ENCODE assay signal across 12 cellular contexts in genomic region chr19:50148528-50148927, GRCh38. TPM values are rescaled to one million over a fixed set of nuclear protein-coding genes. Genes with fewer than 3 reads are reported as not detected.
DNase-seq lines count a peak whose midpoint lies in the region; ATAC-seq and TF ChIP-seq lines count a peak whose summit lies in the region.
"Had no signal": no experiment of that assay in that cellular context is flagged by ENCODE, and none has a peak within 500 bp of the region (broad histone marks: within the 10 kb centered on the region; RNA-seq: fewer than 3 reads in every experiment).

No MANE protein-coding gene starts in this region.

- H3K4me3 ChIP-seq in Panc1 (ENCODE audit: low read depth in 2 of 2, low read length in 2 of 2) = peak overlapping the region; percentile 57 to 64; a peak in 2 of 4 replicates
- peak overlapping the region; percentile 80 for H3K4me3 ChIP-seq in iPS-18a (ENCODE audit: low read length)

- no peaks in the 10 kb centered on the region for H3K36me3 Mint-ChIP-seq in activated T-cell treated with anti-CD3 and anti-CD28 coated beads, Interleukin-2, amount 50 U/mL, for 24 hours (ENCODE audit: low read depth)
- no peaks in the 10 kb centered on the region for H3K36me3 Mint-ChIP-seq in stimulated activated effector memory CD8-positive, alpha-beta T cell treated with anti-CD3 and anti-CD28 coated beads, Interleukin-12 subunit alpha, Interleukin-12 subunit beta, amount 100 ng/mL, for 72 hours

- DNase-seq in activated T-cell treated with anti-CD3 and anti-CD28 coated beads, Interleukin-2, amount 50 U/mL, for 24 hours = no peak
- DNase-seq in activated T-cell treated with anti-CD3 and anti-CD28 coated beads for 4 hours (no peak), Panc1 (ENCODE audit: low read depth, low spot score) (no peak), NOMO-1 treated with dmso at 0.1 percent for 144 hours (lab: John Stamatoyannopoulos, UW; ENCODE audit: unreplicated experiment) (no peak), GM03348 (ENCODE audit: low spot score) (no peak), NCI-H2081 treated with DMSO at 0.1 percent for 48 hours (lab: John Stamatoyannopoulos, UW) (no peak)
- DNase-seq in stimulated activated effector memory CD8-positive, alpha-beta T cell treated with anti-CD3 and anti-CD28 coated beads, Interleukin-12 subunit alpha, Interleukin-12 subunit beta, amount 100 ng/mL, for 72 hours (ENCODE audit: low spot score in 2 of 2) = no peak
- DNase-seq: SIG-M5 had no signal

- intact Hi-C loops in Panc1 (cut with micrococcal nuclease; ENCODE audit: unreplicated experiment) = no loop called here

- POLR2A ChIA-PET in Panc1 (lab: Charles Lee) = no interaction called here

- H3K27me3 ChIP-seq in Panc1 (ENCODE audit: control insufficient read depth, insufficient read depth, low read length) = no peaks in the 10 kb centered on the region
- peaks cover 6% of the 10 kb centered on the region for H3K27me3 ChIP-seq in iPS-18a (ENCODE audit: control insufficient read depth, insufficient read depth, low read length)
- H3K27me3 ChIP-seq: testis had no signal

- H3K4me1 ChIP-seq in Panc1 (ENCODE audit: control insufficient read depth, insufficient read depth, low read length) (no peaks in the 10 kb centered on the region), iPS-18a (ENCODE audit: control insufficient read depth, low read depth, low read length) (no peaks in the 10 kb centered on the region)
- H3K4me1 ChIP-seq: testis had no signal

- no peaks in the 10 kb centered on the region for H3K9me3 Mint-ChIP-seq in activated T-cell treated with anti-CD3 and anti-CD28 coated beads, Interleukin-2, amount 50 U/mL, for 24 hours
- no peaks in the 10 kb centered on the region for H3K9me3 Mint-ChIP-seq in stimulated activated effector memory CD8-positive, alpha-beta T cell treated with anti-CD3 and anti-CD28 coated beads, Interleukin-12 subunit alpha, Interleukin-12 subunit beta, amount 100 ng/mL, for 72 hours

- no peak overlapping the region for H3K27ac Mint-ChIP-seq in activated T-cell treated with anti-CD3 and anti-CD28 coated beads, Interleukin-2, amount 50 U/mL, for 24 hours
- no peak overlapping the region for H3K27ac Mint-ChIP-seq in stimulated activated effector memory CD8-positive, alpha-beta T cell treated with anti-CD3 and anti-CD28 coated beads, Interleukin-12 subunit alpha, Interleukin-12 subunit beta, amount 100 ng/mL, for 72 hours

- peaks cover 32% of the 10 kb centered on the region for H3K27me3 Mint-ChIP-seq in activated T-cell treated with anti-CD3 and anti-CD28 coated beads, Interleukin-2, amount 50 U/mL, for 24 hours

- no peaks in the 10 kb centered on the region for H3K36me3 ChIP-seq in Panc1 (ENCODE audit: control insufficient read depth, insufficient read depth, low read length)
- H3K36me3 ChIP-seq in iPS-18a (ENCODE audit: control insufficient read depth, low read depth, low read length) = no peaks in the 10 kb centered on the region

- ATAC-seq in Panc1 = no peak
- no peak for ATAC-seq in stimulated activated effector memory CD8-positive, alpha-beta T cell treated with anti-CD3 and anti-CD28 coated beads, Interleukin-12 subunit alpha, Interleukin-12 subunit beta, amount 100 ng/mL, for 72 hours

- no peak overlapping the region for H3K9ac ChIP-seq in iPS-18a (ENCODE audit: low read length)

- peaks cover 7% of the 10 kb centered on the region for H3K4me1 Mint-ChIP-seq in activated T-cell treated with anti-CD3 and anti-CD28 coated beads, Interleukin-2, amount 50 U/mL, for 24 hours (ENCODE audit: low read depth)
- H3K4me1 Mint-ChIP-seq in stimulated activated effector memory CD8-positive, alpha-beta T cell treated with anti-CD3 and anti-CD28 coated beads, Interleukin-12 subunit alpha, Interleukin-12 subunit beta, amount 100 ng/mL, for 72 hours = peaks cover 7% of the 10 kb centered on the region

- no TSS peak for BruUV-seq in Panc1 (replicated peaks; lab: Mats Ljungman, UMichigan)

- H3K9me3 ChIP-seq in Panc1 (ENCODE audit: control insufficient read depth, insufficient read depth, low read depth, low read length) (no peaks in the 10 kb centered on the region), iPS-18a (ENCODE audit: control insufficient read depth, low read depth, low read length) (no peaks in the 10 kb centered on the region)
- H3K9me3 ChIP-seq: testis had no signal

- no peak for TF ChIP-seq CTCF in Panc1 (IDR thresholded peaks at IDR 0.05)

- in situ Hi-C loops in Panc1 (cut with HindIII; ENCODE audit: low pct_unique_long_range_greater_than_20kb, low sequenced_read_pairs) = no loop called here

- CTCF ChIA-PET in Panc1 (lab: Charles Lee) = interaction anchor here (0.6 to 1.4 kb wide), 2 partner anchors 17 to 89 kb away, joined by 3 to 4 read pairs; no protein-coding TSS in a partner anchor

- H3K27ac ChIP-seq in Panc1 (ENCODE audit: low read length) (no peak overlapping the region), iPS-18a (ENCODE audit: low read length) (no peak overlapping the region)

- H3K4me3 Mint-ChIP-seq in activated T-cell treated with anti-CD3 and anti-CD28 coated beads, Interleukin-2, amount 50 U/mL, for 24 hours = peak overlapping the region; percentile 80
- H3K4me3 Mint-ChIP-seq in stimulated activated effector memory CD8-positive, alpha-beta T cell treated with anti-CD3 and anti-CD28 coated beads, Interleukin-12 subunit alpha, Interleukin-12 subunit beta, amount 100 ng/mL, for 72 hours = peak overlapping the region; percentile 62

RNA-seq across cellular contexts. Expression of gene IZUMO2, which starts 14.6 kb away (rescaled TPM):
- not detected for total RNA-seq in Panc1 (2021; ENCODE audit: unreplicated experiment)
- polyA plus RNA-seq in Panc1 (2012; ENCODE audit: insufficient read length) = not detected
- total RNA-seq: lung microvascular endothelial cell had no signal
- polyA plus RNA-seq: AG04450 had no signal

RNA-seq across cellular contexts. Expression of gene MYH14, which starts 54.9 kb away (rescaled TPM):
- 23.8 TPM for total RNA-seq in Panc1 (2021; ENCODE audit: unreplicated experiment)
- polyA plus RNA-seq in Panc1 (2012; ENCODE audit: insufficient read length) = 24.8 TPM
- polyA plus RNA-seq: AG04450 had no signal
